In the genomic region with DNA sequence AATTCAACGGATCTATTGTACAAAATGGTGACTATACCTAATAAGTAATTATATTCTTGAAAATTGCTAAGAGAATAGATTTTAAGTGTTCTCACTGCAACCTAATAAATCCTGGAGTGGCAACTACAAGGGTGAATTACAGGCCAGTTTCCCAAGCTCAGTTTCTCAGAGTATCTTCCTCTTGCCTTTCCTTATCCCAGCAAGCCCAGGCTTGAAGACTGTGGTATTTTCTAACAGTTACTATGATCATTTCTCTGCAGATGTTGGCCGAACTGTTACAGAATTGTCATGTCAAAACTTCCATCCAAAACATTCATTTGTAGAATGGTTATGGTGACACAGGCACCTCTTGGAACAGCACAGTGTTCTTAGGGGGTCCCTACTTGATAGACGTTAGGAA, we compare ENCODE assay signal across 7 cellular contexts.
"Had no signal": no experiment of that assay in that cellular context is flagged by ENCODE, and none has a peak within 500 bp of the region (broad histone marks: within the 10 kb centered on the region; RNA-seq: fewer than 3 reads in every experiment).

No MANE protein-coding gene starts in this region.

- H3K27ac ChIP-seq: GM23248 had no signal

- DNase-seq: GM23248, GOT3, H9, HCEC 1CT, IMR-90 had no signal

- FAIRE-seq: HTR-8/SVneo, K562 had no signal

- H3K4me3 ChIP-seq: GM23248, K562 had no signal

- ATAC-seq: K562 had no signal
